ENCODE assay signal across 11 cellular contexts in genomic region chr11:75341583-75341982, GRCh38. TPM values are rescaled to one million over a fixed set of nuclear protein-coding genes. Genes with fewer than 3 reads are reported as not detected.
DNase-seq lines count a peak whose midpoint lies in the region; ATAC-seq and TF ChIP-seq lines count a peak whose summit lies in the region.
"Had no signal": no experiment of that assay in that cellular context is flagged by ENCODE, and none has a peak within 500 bp of the region (broad histone marks: within the 10 kb centered on the region; RNA-seq: fewer than 3 reads in every experiment).

No MANE protein-coding gene starts in this region.

- H2BK15ac ChIP-seq in IMR-90 (ENCODE audit: low read depth, low read length), result peak overlapping the region; percentile 41; the same call in 1 of the 3 replicates

- in situ Hi-C loops in IMR-90 (cut with MboI; ENCODE audit: low sequenced_read_pairs), result no loop called here
- in situ Hi-C loops in HAP-1 (cut with MboI; ENCODE audit: low sequenced_read_pairs), result no loop called here

- H4K8ac ChIP-seq in IMR-90 (ENCODE audit: low read depth in 2 of 2, low read length in 2 of 2), result no peak overlapping the region

- H3K36me3 ChIP-seq in A673 (ENCODE audit: insufficient read depth, low read length, poor library complexity, severe bottlenecking) (no peaks in the 10 kb centered on the region), IMR-90 (ENCODE audit: control insufficient read depth, insufficient read depth, low read length) (no peaks in the 10 kb centered on the region), HAP-1 (replicated peaks) (no peaks in the 10 kb centered on the region)

- no peak for ATAC-seq in IMR-90 (ENCODE audit: low read depth)
- ATAC-seq in natural killer cell, result no peak

- H3K27me3 Mint-ChIP-seq in natural killer cell (ENCODE audit: low read depth in 2 of 2), result no peaks in the 10 kb centered on the region

- no peak for TF ChIP-seq POLR2A in IMR-90 (IDR thresholded peaks at IDR 0.05; ENCODE audit: low read depth, low read length)

- H4K5ac ChIP-seq in IMR-90 (ENCODE audit: low read depth, low read length), result no peak overlapping the region

- H3K4me1 Mint-ChIP-seq in natural killer cell, result peaks cover 84 to 98% of the 10 kb centered on the region in 2 donors

- H3K27me3 ChIP-seq in A673 (replicated peaks; ENCODE audit: insufficient read depth, low read depth, low read length, poor library complexity), result no peaks in the 10 kb centered on the region
- no peaks in the 10 kb centered on the region for H3K27me3 ChIP-seq in IMR-90 (ENCODE audit: control insufficient read depth, insufficient read depth, low read length)
- no peaks in the 10 kb centered on the region for H3K27me3 ChIP-seq in HAP-1 (ENCODE audit: low read depth)

- no peak for TF ChIP-seq CTCF in A673 (conservative IDR thresholded peaks at IDR 0.05; ENCODE audit: low read depth, low read length)
- TF ChIP-seq CTCF in IMR-90 (conservative IDR thresholded peaks at IDR 0.05; ENCODE audit: low read depth, low read length), result no peak
- no peak for TF ChIP-seq CTCF in natural killer cell (IDR thresholded peaks at IDR 0.05)

- intact Hi-C loops in A673 (cut with micrococcal nuclease; ENCODE audit: unreplicated experiment), result no loop called here
- intact Hi-C loops in IMR-90 (cut with micrococcal nuclease), result no loop called here
- intact Hi-C loops in natural killer cell (cut with micrococcal nuclease), result loop anchor here (5.0 kb wide), 1 partner anchor 41 kb away; no protein-coding TSS in a partner anchor

- H3K9me3 ChIP-seq in A673 (ENCODE audit: low read depth, low read length, poor library complexity, severe bottlenecking), result no peaks in the 10 kb centered on the region
- H3K9me3 ChIP-seq in IMR-90 (ENCODE audit: control insufficient read depth, insufficient read depth, low read length), result no peaks in the 10 kb centered on the region
- H3K9me3 ChIP-seq in HAP-1, result no peaks in the 10 kb centered on the region

- H3K14ac ChIP-seq in IMR-90 (replicated peaks; ENCODE audit: low read depth, low read length), result no peak overlapping the region

- no peak overlapping the region for H3K9ac ChIP-seq in IMR-90 (ENCODE audit: low read depth, low read length)

- H2BK5ac ChIP-seq in IMR-90 (ENCODE audit: low read depth, low read length, poor library complexity, severe bottlenecking), result no peak overlapping the region

- no peak overlapping the region for H2AK9ac ChIP-seq in IMR-90 (replicated peaks; ENCODE audit: low read depth, low read length, poor library complexity)

- dilution Hi-C loops in IMR-90 (cut with HindIII; ENCODE audit: low sequenced_read_pairs, unreplicated experiment), result no loop called here

- no peak overlapping the region for H3K4me2 ChIP-seq in IMR-90 (ENCODE audit: low read depth, low read length)

- H3K36me3 Mint-ChIP-seq in natural killer cell, result no peaks in the 10 kb centered on the region

- no peak for DNase-seq in A673 (ENCODE audit: low spot score)
- DNase-seq in IMR-90, result no peak
- DNase-seq in natural killer cell, result no peak
- DNase-seq in NCI-H2171 treated with DMSO at 0.1 percent for 48 hours (lab: John Stamatoyannopoulos, UW), result no peak
- DNase-seq in HAP-1 (ENCODE audit: low spot score in 2 of 2), result no peak
- DNase-seq in NCI-H1436 treated with DMSO at 0.1 percent for 48 hours (lab: John Stamatoyannopoulos, UW), result no peak
- DNase-seq in RKO (ENCODE audit: low spot score), result no peak
- DNase-seq: foreskin melanocyte, MM.1S, occipital lobe had no signal

- H3K4me3 ChIP-seq in A673 (ENCODE audit: low read depth, low read length, poor library complexity, severe bottlenecking) (no peak overlapping the region), IMR-90 (ENCODE audit: insufficient read depth, low read depth, low read length) (no peak overlapping the region), HAP-1 (no peak overlapping the region)

- H2BK20ac ChIP-seq in IMR-90 (ENCODE audit: low read depth, low read length), result no peak overlapping the region

- TF ChIP-seq RAD21 in IMR-90 (IDR thresholded peaks at IDR 0.05; ENCODE audit: low read length), result no peak

- 0 out of 2 replicates have a peak overlapping the region, but pooled peaks have one; percentile 32 for H2AK5ac ChIP-seq in IMR-90 (ENCODE audit: low read depth, low read length)

- peaks cover 96% of the 10 kb centered on the region for H3K4me1 ChIP-seq in A673 (ENCODE audit: insufficient read depth, low read length, poor library complexity, severe bottlenecking)
- peaks cover 51% of the 10 kb centered on the region for H3K4me1 ChIP-seq in IMR-90 (ENCODE audit: control insufficient read depth, insufficient read depth, low read length)
- peaks cover 8% of the 10 kb centered on the region for H3K4me1 ChIP-seq in HAP-1

- peak overlapping the region; percentile 19 for H3K4ac ChIP-seq in IMR-90 (ENCODE audit: low read depth, low read length)

- H3K27ac ChIP-seq in A673 (ENCODE audit: low read depth, low read length, poor library complexity, severe bottlenecking) (peak overlapping the region; percentile 84), IMR-90 (ENCODE audit: insufficient read depth, low read length) (no peak overlapping the region), cingulate gyrus (ENCODE audit: low read depth, low read length) (peak overlapping the region; percentile 71)

- H3K56ac ChIP-seq in IMR-90 (ENCODE audit: extremely low read depth, insufficient read depth, low read length), result no peak overlapping the region

- peaks cover 24% of the 10 kb centered on the region for H3K9me1 ChIP-seq in IMR-90 (ENCODE audit: insufficient read depth, low read length)

- peak overlapping the region; percentile 92 to 94 for H3K27ac Mint-ChIP-seq in natural killer cell

- POLR2A ChIA-PET in A673 (lab: Charles Lee; ENCODE audit: low non-redundant PET) (interaction anchor here (0.7 kb wide), 1 partner anchor 1896 kb away, joined by 6 read pairs; no protein-coding TSS in a partner anchor), IMR-90 (lab: Charles Lee; ENCODE audit: unreplicated experiment) (no interaction called here)

- H4K91ac ChIP-seq in IMR-90 (ENCODE audit: insufficient read depth, low read depth, low read length), result peak overlapping the region; percentile 12; the same call in 1 of the 2 replicates

- no peaks in the 10 kb centered on the region for H3K9me3 Mint-ChIP-seq in natural killer cell

- H4K20me1 ChIP-seq in IMR-90 (ENCODE audit: insufficient read depth, low read length), result no peaks in the 10 kb centered on the region

- H2AFZ ChIP-seq in IMR-90 (replicated peaks; ENCODE audit: low read length, poor library complexity), result no peak overlapping the region

- BruUV-seq in A673 (replicated peaks; lab: Mats Ljungman, UMichigan) (no TSS peak), IMR-90 (replicated peaks; lab: Mats Ljungman, UMichigan) (no TSS peak)

- H3K23ac ChIP-seq in IMR-90 (ENCODE audit: low read depth, low read length), result no peak overlapping the region

- H3K4me3 Mint-ChIP-seq in natural killer cell, result peak overlapping the region; percentile 80

- no peak overlapping the region for H3K18ac ChIP-seq in IMR-90 (ENCODE audit: low read depth, low read length)

- 100% methylated on average over 1 of the region's 4 CpGs; no CpG with 5 or more reads in 1 of the 2 experiments for WGBS in IMR-90 (ENCODE audit: extremely low coverage in 2 of 2, insufficient read length in 1 of 2), 2 experiments

- H3K79me1 ChIP-seq in IMR-90 (ENCODE audit: low read depth in 1 of 2, low read length in 2 of 2), result peaks cover 0 to 10% of the 10 kb centered on the region in 2 experiments; a peak in 1 of 4 replicates

- CTCF ChIA-PET in A673 (lab: Charles Lee) (no interaction called here), IMR-90 (lab: Yijun Ruan, JAX) (interaction anchor here (3.3 kb wide), 1 partner anchor 12 kb away, joined by 13 read pairs; no protein-coding TSS in a partner anchor)

- H2BK120ac ChIP-seq in IMR-90 (ENCODE audit: low read depth, low read length), result no peak overlapping the region

TF ChIP-seq in IMR-90, 13 proteins besides CTCF, POLR2A, EP300 and RAD21 (continues in another document):
- TF ChIP-seq MAFK (IDR thresholded peaks at IDR 0.05; ENCODE audit: low read depth, low read length), result no peak
- no peak for TF ChIP-seq RCOR1 (IDR thresholded peaks at IDR 0.05; ENCODE audit: insufficient replicate concordance, low read length)
- TF ChIP-seq BHLHE40 (IDR thresholded peaks at IDR 0.05; ENCODE audit: low read depth, low read length), result no peak
- TF ChIP-seq MAZ (IDR thresholded peaks at IDR 0.05; ENCODE audit: borderline replicate concordance, low read depth, low read length), result no peak
- TF ChIP-seq SMC3 (IDR thresholded peaks at IDR 0.05; ENCODE audit: low read depth, low read length), result no peak
- TF ChIP-seq USF2 (IDR thresholded peaks at IDR 0.05; ENCODE audit: low read depth, low read length), result no peak
- TF ChIP-seq RFX5 (IDR thresholded peaks at IDR 0.05; ENCODE audit: low read depth, low read length), result no peak
- TF ChIP-seq CHD1 (IDR thresholded peaks at IDR 0.05; ENCODE audit: low read depth, low read length), result no peak
- TF ChIP-seq MXI1 (IDR thresholded peaks at IDR 0.05; ENCODE audit: borderline replicate concordance, low read depth, low read length), result no peak
- no peak for TF ChIP-seq NFE2L2 (IDR thresholded peaks at IDR 0.05; ENCODE audit: low read depth, low read length)
- no peak for TF ChIP-seq CEBPB (IDR thresholded peaks at IDR 0.05; ENCODE audit: low read depth, low read length)
- no peak for TF ChIP-seq FOS (IDR thresholded peaks at IDR 0.05; ENCODE audit: low read depth, low read length)

RNA-seq across cellular contexts. Expression of gene ARRB1, which starts 9.9 kb away (rescaled TPM):
- 37.8 and 62.0 TPM in 2 replicates for total RNA-seq in A673 (2021)
- 13.1 and 17.4 TPM in 2 replicates for total RNA-seq in IMR-90 (2012; rRNA removed)
- 11.0 and 11.4 TPM in 2 replicates for polyA plus RNA-seq in IMR-90 (2012; rRNA removed)
- 11.9 and 16.6 TPM in 2 replicates for polyA plus RNA-seq in IMR-90 (2012; cell fraction: cytosol; rRNA removed)
- 9.6 and 12.8 TPM in 2 replicates for polyA plus RNA-seq in IMR-90 (2012; cell fraction: nucleus; rRNA removed; ENCODE audit: low replicate concordance)
- 100 to 1,000 TPM; 128 to 200 (median 174) TPM for total RNA-seq in natural killer cell

RNA-seq across cellular contexts. Expression of gene RPS3, which starts 57.7 kb away (rescaled TPM):
- total RNA-seq in A673 (2021) (2,875 and 2,961 TPM in 2 replicates), IMR-90 (2012; rRNA removed) (2,360 and 3,444 TPM in 2 replicates), natural killer cell (1,000 to 10,000 TPM; 2,027 to 2,376 (median 2,290) TPM)
- 2,477 and 2,872 TPM in 2 replicates for polyA plus RNA-seq in IMR-90 (2012; rRNA removed)
- polyA plus RNA-seq in IMR-90 (2012; cell fraction: cytosol; rRNA removed), result 2,410 and 4,196 TPM in 2 replicates
- 593 and 1,092 TPM in 2 replicates for polyA plus RNA-seq in IMR-90 (2012; cell fraction: nucleus; rRNA removed; ENCODE audit: low replicate concordance)
